In the genomic region with DNA sequence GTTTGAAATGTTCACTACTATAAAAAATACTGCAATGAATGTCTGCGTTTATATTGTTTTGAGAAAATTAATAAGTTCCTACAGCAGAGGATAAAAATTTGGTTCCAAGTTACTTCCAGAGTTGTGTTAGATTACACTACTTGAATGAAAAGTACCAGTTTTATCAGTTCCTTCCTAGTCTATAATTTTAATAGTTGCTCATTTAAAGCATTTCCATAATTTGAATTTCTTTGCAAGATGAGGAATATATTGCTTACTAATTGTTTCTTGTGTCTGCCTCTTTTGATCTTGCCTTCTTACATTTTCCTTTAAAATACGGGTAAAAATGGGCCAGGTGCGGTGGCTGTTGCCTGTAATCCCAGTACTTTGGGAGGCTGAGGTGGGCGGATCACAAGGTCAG, we compare ENCODE assay signal across 1 cellular context.
TF ChIP-seq lines count a peak whose summit lies in the region.

No MANE protein-coding gene starts in this region.

TF ChIP-seq in GM23338, 12 proteins besides CTCF, POLR2A, EP300 and RAD21 (continued from another document):
- TF ChIP-seq ZNF462 (CRISPR knock-in tag; IDR thresholded peaks at IDR 0.05), result no peak
- TF ChIP-seq ZNF114 (CRISPR knock-in tag; IDR thresholded peaks at IDR 0.05), result no peak
- TF ChIP-seq REST (IDR thresholded peaks at IDR 0.05; ENCODE audit: unreplicated experiment), result no peak
- TF ChIP-seq ZNF331 (CRISPR knock-in tag; IDR thresholded peaks at IDR 0.05; ENCODE audit: low read depth), result no peak
- TF ChIP-seq EZH2phosphoT487 (IDR thresholded peaks at IDR 0.05; ENCODE audit: unreplicated experiment), result no peak
- TF ChIP-seq EZH2 (IDR thresholded peaks at IDR 0.05; ENCODE audit: low read depth, unreplicated experiment), result no peak
- no peak for TF ChIP-seq JUNB (IDR thresholded peaks at IDR 0.05; ENCODE audit: unreplicated experiment)
- TF ChIP-seq CREB1 (CRISPR knock-in tag; IDR thresholded peaks at IDR 0.05; ENCODE audit: low read depth), result no peak
TF ChIP-seq in GM23338: peak in this region for 0.
